In genomic region chr5:151447174-151448037, GRCh38 we compare ENCODE assay signal across 1 cellular context.
TF ChIP-seq lines count a peak whose summit lies in the region.

TSS of gene SLC36A1 (plus strand) at chr5:151447603. CDS start at chr5:151458793, 11,190 bp downstream.

TF ChIP-seq in GM12878, 131 proteins besides CTCF, POLR2A, EP300 and RAD21 (continued from another document and continues in another):
- TF ChIP-seq PBX3 (IDR thresholded peaks at IDR 0.05; ENCODE audit: insufficient replicate concordance, low read depth, low read length) (peak; percentile 76), ELK1 (IDR thresholded peaks at IDR 0.05; ENCODE audit: low read depth, low read length) (peak; percentile 55; the same call in 1 of the 2 replicates), RAD51 (IDR thresholded peaks at IDR 0.05) (peak; percentile 100), ATF3 (IDR thresholded peaks at IDR 0.05; ENCODE audit: borderline replicate concordance, extremely low read depth, low read depth, low read length) (peak; percentile 99), CREB1 (IDR thresholded peaks at IDR 0.05; ENCODE audit: low read depth) (0 out of 2 replicates have a peak, but pooled peaks have one; percentile 18), LARP7 (IDR thresholded peaks at IDR 0.05) (no peak; the same call in 1 of the 2 replicates), BCL11A (IDR thresholded peaks at IDR 0.05; ENCODE audit: low read depth, low read length) (no peak), ZBTB33 (IDR thresholded peaks at IDR 0.05) (no peak), TCF7 (IDR thresholded peaks at IDR 0.05; ENCODE audit: borderline replicate concordance) (no peak), FOXM1 (IDR thresholded peaks at IDR 0.05; ENCODE audit: low read depth, low read length) (peak; percentile 79), RBBP5 (conservative IDR thresholded peaks at IDR 0.05) (no peak), PAX5 (IDR thresholded peaks at IDR 0.05; ENCODE audit: borderline replicate concordance, low read depth, low read length) (0 out of 2 replicates have a peak, but pooled peaks have one; percentile 27), NRF1 (conservative IDR thresholded peaks at IDR 0.05; ENCODE audit: low read depth, low read length) (no peak), HDAC2 (IDR thresholded peaks at IDR 0.05) (no peak), BACH1 (IDR thresholded peaks at IDR 0.05; ENCODE audit: borderline replicate concordance) (peak; percentile 26; the same call in 1 of the 2 replicates), ZNF207 (IDR thresholded peaks at IDR 0.05; ENCODE audit: borderline replicate concordance) (no peak), ZBTB4 (CRISPR knock-in tag; IDR thresholded peaks at IDR 0.05) (peak; percentile 83), ZNF622 (IDR thresholded peaks at IDR 0.05) (no peak), MTA3 (IDR thresholded peaks at IDR 0.05; ENCODE audit: borderline replicate concordance, low read length) (no peak), RB1 (IDR thresholded peaks at IDR 0.05; ENCODE audit: borderline replicate concordance) (peak; percentile 99; the same call in 1 of the 2 replicates), SMARCA5 (IDR thresholded peaks at IDR 0.05) (peak; percentile 72), TCF3 (IDR thresholded peaks at IDR 0.05; ENCODE audit: borderline replicate concordance, insufficient read depth, low read depth, low read length) (no peak), NR2F1 (conservative IDR thresholded peaks at IDR 0.05) (peak; percentile 42; the same call in 1 of the 2 replicates), SIN3A (IDR thresholded peaks at IDR 0.05; ENCODE audit: low read depth, low read length) (peak; percentile 69; the same call in 1 of the 2 replicates), MYC (IDR thresholded peaks at IDR 0.05; ENCODE audit: insufficient read depth, insufficient read length, insufficient replicate concordance, low read length, severe bottlenecking) (no peak), CHD2 (IDR thresholded peaks at IDR 0.05; ENCODE audit: borderline replicate concordance, low read depth, low read length) (no peak), CBX5 (IDR thresholded peaks at IDR 0.05; ENCODE audit: low read depth) (no peak), RUNX3 (IDR thresholded peaks at IDR 0.05; ENCODE audit: low read length) (peak; percentile 52), HDAC6 (IDR thresholded peaks at IDR 0.05; ENCODE audit: unreplicated experiment) (no peak), ZNF217 (IDR thresholded peaks at IDR 0.05) (no peak), KLF5 (IDR thresholded peaks at IDR 0.05; ENCODE audit: partially characterized antibody) (no peak), ASH2L (IDR thresholded peaks at IDR 0.05; ENCODE audit: borderline replicate concordance, low read depth) (no peak), DPF2 (IDR thresholded peaks at IDR 0.05) (peak; percentile 89), KAT2A (conservative IDR thresholded peaks at IDR 0.05; ENCODE audit: control insufficient read depth, low read depth, low read length) (no peak), IKZF1 (conservative IDR thresholded peaks at IDR 0.05) (peak; percentile 77), MEF2A (IDR thresholded peaks at IDR 0.05; ENCODE audit: insufficient read depth, low read depth, low read length) (0 out of 2 replicates have a peak, but pooled peaks have one; percentile 19), GABPA (IDR thresholded peaks at IDR 0.05; ENCODE audit: low read depth) (no peak), ZSCAN29 (IDR thresholded peaks at IDR 0.05) (peak; percentile 17; the same call in 1 of the 2 replicates), NR2C1 (IDR thresholded peaks at IDR 0.05) (no peak), NKRF (conservative IDR thresholded peaks at IDR 0.05) (peak; percentile 95)
- TF ChIP-seq, protein P1, sequence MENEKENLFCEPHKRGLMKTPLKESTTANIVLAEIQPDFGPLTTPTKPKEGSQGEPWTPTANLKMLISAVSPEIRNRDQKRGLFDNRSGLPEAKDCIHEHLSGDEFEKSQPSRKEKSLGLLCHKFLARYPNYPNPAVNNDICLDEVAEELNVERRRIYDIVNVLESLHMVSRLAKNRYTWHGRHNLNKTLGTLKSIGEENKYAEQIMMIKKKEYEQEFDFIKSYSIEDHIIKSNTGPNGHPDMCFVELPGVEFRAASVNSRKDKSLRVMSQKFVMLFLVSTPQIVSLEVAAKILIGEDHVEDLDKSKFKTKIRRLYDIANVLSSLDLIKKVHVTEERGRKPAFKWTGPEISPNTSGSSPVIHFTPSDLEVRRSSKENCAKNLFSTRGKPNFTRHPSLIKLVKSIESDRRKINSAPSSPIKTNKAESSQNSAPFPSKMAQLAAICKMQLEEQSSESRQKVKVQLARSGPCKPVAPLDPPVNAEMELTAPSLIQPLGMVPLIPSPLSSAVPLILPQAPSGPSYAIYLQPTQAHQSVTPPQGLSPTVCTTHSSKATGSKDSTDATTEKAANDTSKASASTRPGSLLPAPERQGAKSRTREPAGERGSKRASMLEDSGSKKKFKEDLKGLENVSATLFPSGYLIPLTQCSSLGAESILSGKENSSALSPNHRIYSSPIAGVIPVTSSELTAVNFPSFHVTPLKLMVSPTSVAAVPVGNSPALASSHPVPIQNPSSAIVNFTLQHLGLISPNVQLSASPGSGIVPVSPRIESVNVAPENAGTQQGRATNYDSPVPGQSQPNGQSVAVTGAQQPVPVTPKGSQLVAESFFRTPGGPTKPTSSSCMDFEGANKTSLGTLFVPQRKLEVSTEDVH (IDR thresholded peaks at IDR 0.05; ENCODE audit: low read depth, partially characterized antibody): no peak
- TF ChIP-seq, protein P2, sequence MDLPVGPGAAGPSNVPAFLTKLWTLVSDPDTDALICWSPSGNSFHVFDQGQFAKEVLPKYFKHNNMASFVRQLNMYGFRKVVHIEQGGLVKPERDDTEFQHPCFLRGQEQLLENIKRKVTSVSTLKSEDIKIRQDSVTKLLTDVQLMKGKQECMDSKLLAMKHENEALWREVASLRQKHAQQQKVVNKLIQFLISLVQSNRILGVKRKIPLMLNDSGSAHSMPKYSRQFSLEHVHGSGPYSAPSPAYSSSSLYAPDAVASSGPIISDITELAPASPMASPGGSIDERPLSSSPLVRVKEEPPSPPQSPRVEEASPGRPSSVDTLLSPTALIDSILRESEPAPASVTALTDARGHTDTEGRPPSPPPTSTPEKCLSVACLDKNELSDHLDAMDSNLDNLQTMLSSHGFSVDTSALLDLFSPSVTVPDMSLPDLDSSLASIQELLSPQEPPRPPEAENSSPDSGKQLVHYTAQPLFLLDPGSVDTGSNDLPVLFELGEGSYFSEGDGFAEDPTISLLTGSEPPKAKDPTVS (IDR thresholded peaks at IDR 0.05; ENCODE audit: low read depth, low read length): peak; percentile 50; the same call in 1 of the 2 replicates
- TF ChIP-seq, protein P3, sequence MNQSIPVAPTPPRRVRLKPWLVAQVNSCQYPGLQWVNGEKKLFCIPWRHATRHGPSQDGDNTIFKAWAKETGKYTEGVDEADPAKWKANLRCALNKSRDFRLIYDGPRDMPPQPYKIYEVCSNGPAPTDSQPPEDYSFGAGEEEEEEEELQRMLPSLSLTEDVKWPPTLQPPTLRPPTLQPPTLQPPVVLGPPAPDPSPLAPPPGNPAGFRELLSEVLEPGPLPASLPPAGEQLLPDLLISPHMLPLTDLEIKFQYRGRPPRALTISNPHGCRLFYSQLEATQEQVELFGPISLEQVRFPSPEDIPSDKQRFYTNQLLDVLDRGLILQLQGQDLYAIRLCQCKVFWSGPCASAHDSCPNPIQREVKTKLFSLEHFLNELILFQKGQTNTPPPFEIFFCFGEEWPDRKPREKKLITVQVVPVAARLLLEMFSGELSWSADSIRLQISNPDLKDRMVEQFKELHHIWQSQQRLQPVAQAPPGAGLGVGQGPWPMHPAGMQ (IDR thresholded peaks at IDR 0.05; ENCODE audit: borderline replicate concordance): no peak
- TF ChIP-seq, protein P4, sequence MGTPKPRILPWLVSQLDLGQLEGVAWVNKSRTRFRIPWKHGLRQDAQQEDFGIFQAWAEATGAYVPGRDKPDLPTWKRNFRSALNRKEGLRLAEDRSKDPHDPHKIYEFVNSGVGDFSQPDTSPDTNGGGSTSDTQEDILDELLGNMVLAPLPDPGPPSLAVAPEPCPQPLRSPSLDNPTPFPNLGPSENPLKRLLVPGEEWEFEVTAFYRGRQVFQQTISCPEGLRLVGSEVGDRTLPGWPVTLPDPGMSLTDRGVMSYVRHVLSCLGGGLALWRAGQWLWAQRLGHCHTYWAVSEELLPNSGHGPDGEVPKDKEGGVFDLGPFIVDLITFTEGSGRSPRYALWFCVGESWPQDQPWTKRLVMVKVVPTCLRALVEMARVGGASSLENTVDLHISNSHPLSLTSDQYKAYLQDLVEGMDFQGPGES (IDR thresholded peaks at IDR 0.05): peak; percentile 68; the same call in 1 of the 2 replicates
